ENCODE assay signal across 9 cellular contexts in genomic region chr1:186183219-186183618, GRCh38.
A peak's percentile ranks its signal among the peaks of the same experiment; 100 is the strongest.
DNase-seq lines count a peak whose midpoint lies in the region; ATAC-seq and TF ChIP-seq lines count a peak whose summit lies in the region.
"Had no signal": no experiment of that assay in that cellular context is flagged by ENCODE, and none has a peak within 500 bp of the region (broad histone marks: within the 10 kb centered on the region; RNA-seq: fewer than 3 reads in every experiment).

No MANE protein-coding gene starts in this region.

- H3K27ac ChIP-seq in KMS-11 (no peak overlapping the region), caudate nucleus (ENCODE audit: low read depth, low read length) (no peak overlapping the region)

- ATAC-seq in GM21619 (IDR thresholded peaks at IDR 0.05; ENCODE audit: unreplicated experiment): peak; percentile 56

- H3K4me2 ChIP-seq in KMS-11: peak overlapping the region; percentile 50

- TF ChIP-seq CTCF in GM12865 (IDR thresholded peaks at IDR 0.05; ENCODE audit: insufficient read depth, low read depth, low read length, missing control alignments) (no peak), KMS-11 (conservative IDR thresholded peaks at IDR 0.05; ENCODE audit: low read depth, low read length) (no peak), fibroblast of villous mesenchyme (IDR thresholded peaks at IDR 0.05; ENCODE audit: insufficient read depth, low read depth, low read length) (no peak)

- no peak overlapping the region for H3K27ac Mint-ChIP-seq in activated T-helper 1 cell treated with anti-CD3 and anti-CD28 coated beads, Interleukin-12 subunit alpha, Interleukin-12 subunit beta, Interleukin-2, Interleukin-4 antibody, amounts not matched to agents 30 ng/mL and 10 ng/mL and 1 ng/mL, durations not matched to agents 14 hours and 24 hours and 36 hours
- H3K27ac Mint-ChIP-seq: IgD-negative memory B cell had no signal

- H2AFZ ChIP-seq in KMS-11 (ENCODE audit: low read depth): no peak overlapping the region

- no peaks in the 10 kb centered on the region for H3K9me3 Mint-ChIP-seq in activated T-helper 1 cell treated with anti-CD3 and anti-CD28 coated beads, Interleukin-12 subunit alpha, Interleukin-12 subunit beta, Interleukin-2, Interleukin-4 antibody, amounts not matched to agents 30 ng/mL and 10 ng/mL and 1 ng/mL, durations not matched to agents 14 hours and 24 hours and 36 hours

- in situ Hi-C loops in HAP-1 (cut with MboI; ENCODE audit: low sequenced_read_pairs): no loop called here

- peaks cover 20% of the 10 kb centered on the region for H3K4me1 Mint-ChIP-seq in activated T-helper 1 cell treated with anti-CD3 and anti-CD28 coated beads, Interleukin-12 subunit alpha, Interleukin-12 subunit beta, Interleukin-2, Interleukin-4 antibody, amounts not matched to agents 30 ng/mL and 10 ng/mL and 1 ng/mL, durations not matched to agents 14 hours and 24 hours and 36 hours (ENCODE audit: low read depth)

- H3K4me1 ChIP-seq in KMS-11 (ENCODE audit: low read depth, poor library complexity, severe bottlenecking) (peaks cover 23% of the 10 kb centered on the region), HAP-1 (no peaks in the 10 kb centered on the region)

- H3K79me2 ChIP-seq in KMS-11 (ENCODE audit: insufficient read depth, low read depth): no peaks in the 10 kb centered on the region

- H3K9ac ChIP-seq in KMS-11: no peak overlapping the region

- H3K36me3 ChIP-seq in KMS-11 (ENCODE audit: insufficient read depth): no peaks in the 10 kb centered on the region
- H3K36me3 ChIP-seq in HAP-1 (replicated peaks): no peaks in the 10 kb centered on the region

- H3K27me3 Mint-ChIP-seq in activated T-helper 1 cell treated with anti-CD3 and anti-CD28 coated beads, Interleukin-12 subunit alpha, Interleukin-12 subunit beta, Interleukin-2, Interleukin-4 antibody, amounts not matched to agents 30 ng/mL and 10 ng/mL and 1 ng/mL, durations not matched to agents 14 hours and 24 hours and 36 hours (ENCODE audit: insufficient read depth): peaks cover 21% of the 10 kb centered on the region

- H4K20me1 ChIP-seq in KMS-11 (ENCODE audit: insufficient read depth): no peaks in the 10 kb centered on the region

- no peaks in the 10 kb centered on the region for H3K9me3 ChIP-seq in HAP-1

- DNase-seq in GM12865 (ENCODE audit: low read depth) (peak; percentile 42), fibroblast of villous mesenchyme (ENCODE audit: low read depth) (peak; percentile 16), HAP-1 (ENCODE audit: low spot score in 2 of 2) (no peak), caudate nucleus (lab: John Stamatoyannopoulos, UW) (no peak), NCI-H128 (lab: John Stamatoyannopoulos, UW; ENCODE audit: unreplicated experiment) (no peak)
- DNase-seq in activated T-helper 1 cell treated with anti-CD3 and anti-CD28 coated beads, Interleukin-12 subunit alpha, Interleukin-12 subunit beta, Interleukin-2, Interleukin-4 antibody, amounts not matched to agents 30 ng/mL and 10 ng/mL and 1 ng/mL, durations not matched to agents 14 hours and 24 hours and 36 hours (ENCODE audit: low spot score): no peak

- H3K4me3 Mint-ChIP-seq in activated T-helper 1 cell treated with anti-CD3 and anti-CD28 coated beads, Interleukin-12 subunit alpha, Interleukin-12 subunit beta, Interleukin-2, Interleukin-4 antibody, amounts not matched to agents 30 ng/mL and 10 ng/mL and 1 ng/mL, durations not matched to agents 14 hours and 24 hours and 36 hours: no peak overlapping the region

- H3K27me3 ChIP-seq in KMS-11 (ENCODE audit: insufficient read depth, low read depth): no peaks in the 10 kb centered on the region
- H3K27me3 ChIP-seq in HAP-1 (ENCODE audit: low read depth): no peaks in the 10 kb centered on the region

- H3K4me3 ChIP-seq in GM12865 (ENCODE audit: low read depth, low read length) (no peak overlapping the region), KMS-11 (IDR thresholded peaks at IDR 0.05; ENCODE audit: insufficient read depth, low read depth, low read length) (peak overlapping the region; percentile 72), fibroblast of villous mesenchyme (ENCODE audit: low read depth, low read length) (no peak overlapping the region), HAP-1 (no peak overlapping the region)

- no peaks in the 10 kb centered on the region for H3K36me3 Mint-ChIP-seq in activated T-helper 1 cell treated with anti-CD3 and anti-CD28 coated beads, Interleukin-12 subunit alpha, Interleukin-12 subunit beta, Interleukin-2, Interleukin-4 antibody, amounts not matched to agents 30 ng/mL and 10 ng/mL and 1 ng/mL, durations not matched to agents 14 hours and 24 hours and 36 hours (ENCODE audit: low read depth)
- H3K36me3 Mint-ChIP-seq: IgD-negative memory B cell had no signal

- intact Hi-C loops in activated T-helper 1 cell treated with anti-CD3 and anti-CD28 coated beads, Interleukin-12 subunit alpha, Interleukin-12 subunit beta, Interleukin-2, Interleukin-4 antibody, amounts not matched to agents 30 ng/mL and 10 ng/mL and 1 ng/mL, durations not matched to agents 14 hours and 24 hours and 36 hours (cut with micrococcal nuclease): loop anchor here (10.0 kb wide), 1 partner anchor 198 kb away; no protein-coding TSS in a partner anchor

Comparison
In these comparisons a context has a peak if more than half of its experiments do, and no peak if none do; other contexts are left out.
1. DNase-seq: peak in GM12865 (single experiment) and fibroblast of villous mesenchyme (single experiment); none in activated T-helper 1 cell treated with anti-CD3 and anti-CD28 coated beads, Interleukin-12 subunit alpha, Interleukin-12 subunit beta, Interleukin-2, Interleukin-4 antibody, amounts not matched to agents 30 ng/mL and 10 ng/mL and 1 ng/mL, durations not matched to agents 14 hours and 24 hours and 36 hours (single experiment), HAP-1 (0 of 2), caudate nucleus (0 of 61) and NCI-H128 (single experiment).